In the genomic region with DNA sequence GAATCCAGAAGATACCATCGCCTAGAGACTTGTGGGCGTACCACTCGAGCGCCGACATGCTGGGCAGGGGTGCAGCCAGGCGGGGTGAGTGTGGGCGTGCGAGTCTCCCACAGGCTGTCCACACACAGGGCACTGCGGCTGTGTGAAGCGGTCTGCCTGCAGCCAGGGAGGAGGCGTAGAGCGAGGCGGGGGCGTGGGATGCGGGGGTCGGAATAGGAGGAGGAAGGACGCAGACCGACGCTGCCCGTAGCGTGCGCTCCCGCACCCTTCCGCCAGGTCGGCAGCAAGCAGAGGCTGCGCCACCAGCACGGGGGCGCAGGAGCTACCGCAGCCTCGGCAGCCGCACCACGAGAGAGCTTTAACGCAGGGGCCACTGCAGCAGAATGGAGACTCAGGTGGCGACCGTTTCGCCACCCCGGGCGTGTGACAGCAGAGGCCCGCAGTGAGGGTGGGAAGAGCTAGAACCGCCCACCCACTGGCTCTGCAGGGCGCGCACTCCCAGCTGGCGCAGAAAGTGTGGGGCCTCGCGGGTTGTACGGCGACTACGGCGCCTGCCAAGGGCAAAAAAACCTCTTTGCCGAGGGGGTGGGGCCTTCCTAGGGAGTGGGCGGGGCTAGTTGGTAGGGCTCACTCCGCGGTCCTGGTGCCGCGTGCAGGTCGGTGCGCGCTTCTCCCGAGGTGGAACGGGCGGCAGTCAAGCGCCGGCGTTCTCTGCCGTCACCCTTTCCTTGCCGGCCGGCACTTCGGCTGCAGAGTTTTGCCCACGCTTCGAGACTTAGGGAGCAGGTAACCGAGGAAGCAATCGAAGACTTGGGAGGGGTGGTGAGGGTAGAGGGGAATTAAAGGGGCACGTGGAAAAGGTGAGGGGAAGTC, we compare ENCODE assay signal across 8 cellular contexts. TPM values are rescaled to one million over a fixed set of nuclear protein-coding genes. Genes with fewer than 3 reads are reported as not detected.
DNase-seq lines count a peak whose midpoint lies in the region; ATAC-seq, FAIRE-seq and TF ChIP-seq lines count a peak whose summit lies in the region.

A gene (minus strand): TSS at position 537 of the 873 bp plus-strand sequence. CDS start 479 bp downstream, at position 58.
A gene with protein sequence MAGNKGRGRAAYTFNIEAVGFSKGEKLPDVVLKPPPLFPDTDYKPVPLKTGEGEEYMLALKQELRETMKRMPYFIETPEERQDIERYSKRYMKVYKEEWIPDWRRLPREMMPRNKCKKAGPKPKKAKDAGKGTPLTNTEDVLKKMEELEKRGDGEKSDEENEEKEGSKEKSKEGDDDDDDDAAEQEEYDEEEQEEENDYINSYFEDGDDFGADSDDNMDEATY (plus strand): TSS at position 630 of the 873 bp plus-strand sequence. CDS start 10,704 bp downstream, outside the sequence.

- no peaks in the 10 kb centered on the region for H3K27me3 ChIP-seq in KMS-11 (ENCODE audit: insufficient read depth, low read depth)

- H3K27ac Mint-ChIP-seq in natural killer cell = peak within 1 kb of the TSS; percentile 87 to 93

- peaks cover 40% of the 10 kb centered on the region for H3K4me1 ChIP-seq in KMS-11 (ENCODE audit: low read depth, poor library complexity, severe bottlenecking)

- peaks cover 53% of the 10 kb centered on the region for H3K79me2 ChIP-seq in KMS-11 (ENCODE audit: insufficient read depth, low read depth)

- TF ChIP-seq CTCF in KMS-11 (conservative IDR thresholded peaks at IDR 0.05; ENCODE audit: low read depth, low read length) = peak; percentile 26; the same call in 1 of the 2 replicates
- peak; percentile 43 for TF ChIP-seq CTCF in fibroblast of mammary gland (conservative IDR thresholded peaks at IDR 0.05; ENCODE audit: control insufficient read depth, insufficient read depth, low read depth, low read length)
- peak; percentile 38 for TF ChIP-seq CTCF in natural killer cell (IDR thresholded peaks at IDR 0.05)

- H3K27me3 Mint-ChIP-seq in natural killer cell (ENCODE audit: low read depth in 2 of 2) = no peaks in the 10 kb centered on the region

- no peaks in the 10 kb centered on the region for H3K36me3 Mint-ChIP-seq in natural killer cell

- DNase-seq in EL (peak; percentile 92), RCC 7860 (ENCODE audit: low spot score) (peak; percentile 66), fibroblast of mammary gland (ENCODE audit: low read depth) (peak; percentile 87), natural killer cell (peak; percentile 83)
- DNase-seq in activated T-helper 1 cell treated with anti-CD3 and anti-CD28 coated beads, Interleukin-2, amount 50 U/mL, for 16 hours (ENCODE audit: low read depth in 1 of 2, low spot score in 1 of 2) = peak; percentile 88 to 89
- DNase-seq in stimulated activated naive CD4-positive, alpha-beta T cell (lab: John Stamatoyannopoulos, UW) = peak; percentile 87 to 93 (median 89)

- intact Hi-C loops in natural killer cell (cut with micrococcal nuclease) = loop anchor here (1.0 kb wide), 2 partner anchors 54 to 65 kb away; a partner anchor contains a TSS

- peak within 1 kb of the TSS; percentile 98 for H3K4me3 Mint-ChIP-seq in natural killer cell

- H3K9me3 Mint-ChIP-seq in natural killer cell = no peaks in the 10 kb centered on the region

- no peaks in the 10 kb centered on the region for H3K36me3 ChIP-seq in KMS-11 (ENCODE audit: insufficient read depth)

- peak within 1 kb of the TSS; percentile 95 for H3K4me2 ChIP-seq in KMS-11

- H3K4me3 ChIP-seq in KMS-11 (IDR thresholded peaks at IDR 0.05; ENCODE audit: insufficient read depth, low read depth, low read length) = peak within 1 kb of the TSS; percentile 66
- peak within 1 kb of the TSS; percentile 88 for H3K4me3 ChIP-seq in fibroblast of mammary gland (ENCODE audit: control insufficient read depth, low read depth, low read length)

- no peaks in the 10 kb centered on the region for H4K20me1 ChIP-seq in KMS-11 (ENCODE audit: insufficient read depth)

- peak within 1 kb of the TSS; percentile 96 for H3K9ac ChIP-seq in KMS-11

- H2AFZ ChIP-seq in KMS-11 (ENCODE audit: low read depth) = peak within 1 kb of the TSS; percentile 97

- ATAC-seq in GM21786 (IDR thresholded peaks at IDR 0.05; ENCODE audit: unreplicated experiment) (peak; percentile 84), natural killer cell (peak; percentile 89 to 96 (median 91))

- peak within 1 kb of the TSS; percentile 96 for H3K27ac ChIP-seq in KMS-11

- FAIRE-seq in RCC 7860 (lab: Jason Lieb, UNC) = no peak

- H3K4me1 Mint-ChIP-seq in natural killer cell = peaks cover 38 to 42% of the 10 kb centered on the region in 2 donors

RNA-seq across cellular contexts. Expression of the first gene that starts in this region (rescaled TPM):
- total RNA-seq in natural killer cell = 1 to 10 TPM; 2.9 to 4.8 (median 3.5) TPM

RNA-seq across cellular contexts. Expression of the second gene that starts in this region (rescaled TPM):
- total RNA-seq in natural killer cell = 1 to 10 TPM in 1 of 3 donors, under 1 TPM in 2; 0.40 to 1.4 (median 0.99) TPM

Comparison
In these comparisons a context has a peak if more than half of its experiments do, and no peak if none do; other contexts are left out.
1. Peak in every context shown above with its lines: DNase-seq, ATAC-seq, H3K4me3 ChIP-seq and H3K27ac ChIP-seq.